10 cellular contexts compared by ENCODE assay signal in the genomic region with DNA sequence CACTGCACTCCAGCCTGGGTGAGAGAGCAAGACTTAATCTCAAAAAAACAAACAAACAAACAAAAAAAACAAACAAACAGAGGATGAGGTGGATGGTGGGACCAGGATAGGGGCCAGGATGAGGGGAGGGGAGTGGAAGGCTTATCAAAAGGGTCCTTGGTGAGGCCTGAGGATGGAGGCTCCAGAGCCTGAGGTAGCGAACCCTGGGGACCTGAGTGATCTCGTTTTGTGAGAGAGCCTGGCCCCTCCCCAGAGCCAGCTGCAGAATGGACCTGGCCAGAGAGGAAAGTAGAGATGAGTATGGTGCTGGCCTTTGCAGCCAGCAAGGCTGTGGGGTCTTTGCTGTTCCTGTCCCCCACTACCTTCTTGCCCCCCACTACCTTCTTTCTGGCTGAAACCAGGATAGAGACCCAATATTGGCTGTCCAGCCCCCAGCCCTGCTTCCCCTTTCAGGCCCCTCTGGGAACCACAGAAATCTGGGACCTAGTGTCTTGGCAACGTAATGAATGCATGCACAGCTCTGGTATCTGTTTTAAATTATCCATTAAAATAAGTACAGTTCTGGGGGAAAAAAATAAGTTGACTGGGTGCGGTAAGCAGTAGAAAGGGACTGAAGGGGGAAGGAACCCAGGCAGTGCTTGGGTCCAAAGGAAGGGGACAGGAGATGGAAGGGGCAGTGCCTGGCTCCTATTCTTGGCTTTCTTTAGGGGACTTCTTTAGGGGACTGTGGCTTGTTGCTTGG. TPM values are rescaled to one million over a fixed set of nuclear protein-coding genes. Genes with fewer than 3 reads are reported as not detected.
A peak's percentile ranks its signal among the peaks of the same experiment; 100 is the strongest.
DNase-seq lines count a peak whose midpoint lies in the region; ATAC-seq, FAIRE-seq and TF ChIP-seq lines count a peak whose summit lies in the region.
"Had no signal": no experiment of that assay in that cellular context is flagged by ENCODE, and none has a peak within 500 bp of the region (broad histone marks: within the 10 kb centered on the region; RNA-seq: fewer than 3 reads in every experiment).

No MANE protein-coding gene starts in this region.

- H3K4me2 ChIP-seq in A549, result peak overlapping the region; percentile 91

- ATAC-seq in A549 (peak; percentile 1; a peak in 5 of 6 replicates), GM21526 (IDR thresholded peaks at IDR 0.05; ENCODE audit: low FRiP score, unreplicated experiment) (no peak)
- no peak for ATAC-seq in natural killer cell treated with Interleukin-12 subunit alpha and Interleukin-12 subunit beta and Interleukin-15 and Interleukin-18, amount 100 ng/mL, for 72 hours

- no peak for FAIRE-seq in A549 (lab: Jason Lieb, UNC)

- H3K27ac Mint-ChIP-seq in IgD-negative memory B cell, result peak overlapping the region in 1 of 3 donors; percentile 97
- peak overlapping the region; percentile 33 to 74 for H3K27ac Mint-ChIP-seq in natural killer cell treated with Interleukin-12 subunit alpha and Interleukin-12 subunit beta and Interleukin-15 and Interleukin-18, amount 100 ng/mL, for 72 hours

- no peak for TF ChIP-seq POLR2A in A549 (IDR thresholded peaks at IDR 0.05; ENCODE audit: low read length)

- H3K27me3 Mint-ChIP-seq in IgD-negative memory B cell, result peaks cover 23% of the 10 kb centered on the region
- peaks cover 18 to 29% of the 10 kb centered on the region in 2 donors for H3K27me3 Mint-ChIP-seq in natural killer cell treated with Interleukin-12 subunit alpha and Interleukin-12 subunit beta and Interleukin-15 and Interleukin-18, amount 100 ng/mL, for 72 hours

- H3K4me1 ChIP-seq in A549, result peaks cover 51% of the 10 kb centered on the region

- POLR2A ChIA-PET in A549 (lab: Yijun Ruan, JAX), result interaction anchor here (0.5 to 4.8 kb wide), 12 partner anchors 8 to 169 kb away, joined by 3 to 108 read pairs (median 4); partner anchors contain the start of genes MEX3A and SMG5

- intact Hi-C loops in dorsolateral prefrontal cortex (cut with DNase I), result no loop called here

- H3K36me3 Mint-ChIP-seq in IgD-negative memory B cell, result no peaks in the 10 kb centered on the region
- no peaks in the 10 kb centered on the region for H3K36me3 Mint-ChIP-seq in natural killer cell treated with Interleukin-12 subunit alpha and Interleukin-12 subunit beta and Interleukin-15 and Interleukin-18, amount 100 ng/mL, for 72 hours

- CTCF ChIA-PET in A549 (lab: Yijun Ruan, JAX), result interaction anchor here (2.0 to 54.8 kb wide), 3 partner anchors 16 to 112 kb away, joined by 9 to 2239 read pairs (median 313); partner anchors contain the start of gene MEX3A

- no peak for TF ChIP-seq RAD21 in A549 (conservative IDR thresholded peaks at IDR 0.05 in 1 of 2, IDR thresholded peaks at IDR 0.05 in 1 of 2)

- TF ChIP-seq CTCF in A549 (IDR thresholded peaks at IDR 0.05) (no peak), dorsolateral prefrontal cortex (IDR thresholded peaks at IDR 0.05 in 54 of 56, conservative IDR thresholded peaks at IDR 0.05 in 2 of 56; ENCODE audit: low read depth in 1 of 56, partially characterized antibody in 56 of 56) (no peak)

- H3K9me3 ChIP-seq in A549, result no peaks in the 10 kb centered on the region

- H3K4me3 Mint-ChIP-seq in IgD-negative memory B cell, result peak overlapping the region in 3 of 4 donors; percentile 5 to 77 (median 7)
- peak overlapping the region; percentile 83 for H3K4me3 Mint-ChIP-seq in natural killer cell treated with Interleukin-12 subunit alpha and Interleukin-12 subunit beta and Interleukin-15 and Interleukin-18, amount 100 ng/mL, for 72 hours

- H3K27ac ChIP-seq in A549 (peak overlapping the region; percentile 95 to 98), dorsolateral prefrontal cortex (peak overlapping the region; percentile 37 to 98 (median 95))

- no peaks in the 10 kb centered on the region for H3K27me3 ChIP-seq in dorsolateral prefrontal cortex

- no peak for TF ChIP-seq EP300 in A549 (IDR thresholded peaks at IDR 0.05)

- H3K4me3 ChIP-seq in A549, result peak overlapping the region; percentile 17; the same call in 1 of the 3 replicates
- H3K4me3 ChIP-seq in dorsolateral prefrontal cortex, result peak overlapping the region in 18 of 59 donors; percentile 75 to 100 (median 98)

- DNase-seq in A549 (ENCODE audit: low read depth in 1 of 2, low spot score in 1 of 2), result no peak
- DNase-seq in dorsolateral prefrontal cortex, result no peak
- DNase-seq in natural killer cell treated with Interleukin-12 subunit alpha and Interleukin-12 subunit beta and Interleukin-15 and Interleukin-18, amount 100 ng/mL, for 72 hours (ENCODE audit: low spot score), result no peak
- no peak for DNase-seq in GM19240 (ENCODE audit: insufficient read length, low spot score)
- DNase-seq in NCI-H2171 (lab: John Stamatoyannopoulos, UW), result no peak
- no peak for DNase-seq in NCI-H2196 (lab: John Stamatoyannopoulos, UW; ENCODE audit: unreplicated experiment)
- DNase-seq: DND-41 had no signal

- peaks cover 9 to 18% (median 14%) of the 10 kb centered on the region in 3 donors for H3K4me1 Mint-ChIP-seq in IgD-negative memory B cell
- H3K4me1 Mint-ChIP-seq in natural killer cell treated with Interleukin-12 subunit alpha and Interleukin-12 subunit beta and Interleukin-15 and Interleukin-18, amount 100 ng/mL, for 72 hours (ENCODE audit: low read depth in 2 of 2), result peaks cover 28 to 40% of the 10 kb centered on the region in 2 donors

- WGBS in A549 (ENCODE audit: missing lambda C conversion rate), result 52% methylated on average over 4 of the region's 4 CpGs

- no peaks in the 10 kb centered on the region for H3K9me3 Mint-ChIP-seq in IgD-negative memory B cell
- H3K9me3 Mint-ChIP-seq in natural killer cell treated with Interleukin-12 subunit alpha and Interleukin-12 subunit beta and Interleukin-15 and Interleukin-18, amount 100 ng/mL, for 72 hours, result no peaks in the 10 kb centered on the region

TF ChIP-seq in A549, 52 proteins besides CTCF, POLR2A, EP300 and RAD21 (continues in another document):
- no peak for TF ChIP-seq RNF2 (IDR thresholded peaks at IDR 0.05; ENCODE audit: borderline replicate concordance, low read depth)
- TF ChIP-seq, protein P1, sequence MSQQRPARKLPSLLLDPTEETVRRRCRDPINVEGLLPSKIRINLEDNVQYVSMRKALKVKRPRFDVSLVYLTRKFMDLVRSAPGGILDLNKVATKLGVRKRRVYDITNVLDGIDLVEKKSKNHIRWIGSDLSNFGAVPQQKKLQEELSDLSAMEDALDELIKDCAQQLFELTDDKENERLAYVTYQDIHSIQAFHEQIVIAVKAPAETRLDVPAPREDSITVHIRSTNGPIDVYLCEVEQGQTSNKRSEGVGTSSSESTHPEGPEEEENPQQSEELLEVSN (IDR thresholded peaks at IDR 0.05; ENCODE audit: borderline replicate concordance, low read depth), result no peak

RNA-seq across cellular contexts. Expression of gene LMNA, which starts 1.1 kb away (rescaled TPM):
- polyA plus RNA-seq in A549 (2011; rRNA removed), result 155 and 214 TPM in 2 replicates
- 353 and 498 TPM in 2 replicates for polyA plus RNA-seq in A549 (2012; cell fraction: cytosol; rRNA removed)
- 1,197 and 1,289 TPM in 2 replicates for polyA plus RNA-seq in A549 (2012; cell fraction: nucleus; rRNA removed)
- polyA plus RNA-seq in A549 (2017; fragmentation: RNase III; extraction: RNeasy Plus Mini Kit Qiagen cat#74134 plus additional on column Dnase treatment), result 286 to 310 TPM (median 288 TPM) in 3 replicates
- polyA minus RNA-seq in A549 (2011; rRNA and poly(A)+ RNA removed), result 151 and 242 TPM in 2 replicates
- 5.7 TPM for polyA plus RNA-seq in IgD-negative memory B cell
- total RNA-seq in dorsolateral prefrontal cortex, result 100 to 1,000 TPM in 10 of 120 experiments, 10 to 100 TPM in 110; 32.8 to 189 (median 59.9) TPM
- 10 to 100 TPM; 21.4 to 67.6 TPM for total RNA-seq in natural killer cell treated with Interleukin-12 subunit alpha and Interleukin-12 subunit beta and Interleukin-15 and Interleukin-18, amount 100 ng/mL, for 72 hours

RNA-seq across cellular contexts. Expression of gene MEX3A, which starts 31.2 kb away (rescaled TPM):
- polyA plus RNA-seq in A549 (2011; rRNA removed) (1.8 and 2.4 TPM in 2 replicates), A549 (2017; fragmentation: RNase III; extraction: RNeasy Plus Mini Kit Qiagen cat#74134 plus additional on column Dnase treatment) (3.3 to 4.9 TPM (median 4.4 TPM) in 3 replicates), IgD-negative memory B cell (0.05 TPM)
- 3.2 and 3.9 TPM in 2 replicates for polyA plus RNA-seq in A549 (2012; cell fraction: cytosol; rRNA removed)
- 2.2 and 3.9 TPM in 2 replicates for polyA plus RNA-seq in A549 (2012; cell fraction: nucleus; rRNA removed)
- polyA minus RNA-seq in A549 (2011; rRNA and poly(A)+ RNA removed), result 2.4 and 2.8 TPM in 2 replicates
- 1 to 10 TPM in 84 of 120 experiments, under 1 TPM in 36; 0.44 to 4.6 (median 1.3) TPM for total RNA-seq in dorsolateral prefrontal cortex
- under 1 TPM; 0.06 to 0.07 TPM for total RNA-seq in natural killer cell treated with Interleukin-12 subunit alpha and Interleukin-12 subunit beta and Interleukin-15 and Interleukin-18, amount 100 ng/mL, for 72 hours

RNA-seq across cellular contexts. Expression of gene SEMA4A, which starts 40.0 kb away (rescaled TPM):
- polyA plus RNA-seq in A549 (2011; rRNA removed) (0.27 and 0.37 TPM in 2 replicates), A549 (2017; fragmentation: RNase III; extraction: RNeasy Plus Mini Kit Qiagen cat#74134 plus additional on column Dnase treatment) (0.04 to 0.09 TPM (median 0.07 TPM) in 3 replicates), IgD-negative memory B cell (11.0 TPM)
- 0.06 and 0.07 TPM in 2 replicates for polyA plus RNA-seq in A549 (2012; cell fraction: cytosol; rRNA removed)
- polyA plus RNA-seq in A549 (2012; cell fraction: nucleus; rRNA removed), result 0.49 and 0.66 TPM in 2 replicates
- 0.58 and 0.78 TPM in 2 replicates for polyA minus RNA-seq in A549 (2011; rRNA and poly(A)+ RNA removed)
- total RNA-seq in dorsolateral prefrontal cortex, result 10 to 100 TPM; 10.4 to 48.3 (median 27.5) TPM
- total RNA-seq in natural killer cell treated with Interleukin-12 subunit alpha and Interleukin-12 subunit beta and Interleukin-15 and Interleukin-18, amount 100 ng/mL, for 72 hours, result 10 to 100 TPM in 1 of 2 donors, 1 to 10 TPM in 1; 3.9 to 16.6 TPM

RNA-seq across cellular contexts. Expression of gene RAB25, which starts 52.5 kb away (rescaled TPM):
- polyA plus RNA-seq in A549 (2011; rRNA removed) (0.11 TPM in 1 of 2 replicates, not detected in the other), A549 (2017; fragmentation: RNase III; extraction: RNeasy Plus Mini Kit Qiagen cat#74134 plus additional on column Dnase treatment) (not detected in 3 replicates), IgD-negative memory B cell (2.9 TPM)
- 0.10 and 0.34 TPM in 2 replicates for polyA plus RNA-seq in A549 (2012; cell fraction: cytosol; rRNA removed)
- 0.40 and 0.49 TPM in 2 replicates for polyA plus RNA-seq in A549 (2012; cell fraction: nucleus; rRNA removed)
- not detected in 2 replicates for polyA minus RNA-seq in A549 (2011; rRNA and poly(A)+ RNA removed)
- 1 to 10 TPM in 44 of 120 experiments, under 1 TPM in 36, not detected in 40; 0.44 to 3.3 (median 1.0) TPM for total RNA-seq in dorsolateral prefrontal cortex
- total RNA-seq in natural killer cell treated with Interleukin-12 subunit alpha and Interleukin-12 subunit beta and Interleukin-15 and Interleukin-18, amount 100 ng/mL, for 72 hours, result not detected
- total RNA-seq: cerebellum had no signal

RNA-seq across cellular contexts. Expression of gene LAMTOR2, which starts 58.9 kb away (rescaled TPM):
- polyA plus RNA-seq in A549 (2011; rRNA removed) (63.0 and 71.4 TPM in 2 replicates), A549 (2017; fragmentation: RNase III; extraction: RNeasy Plus Mini Kit Qiagen cat#74134 plus additional on column Dnase treatment) (151 to 171 TPM (median 166 TPM) in 3 replicates), IgD-negative memory B cell (159 TPM)
- 203 and 211 TPM in 2 replicates for polyA plus RNA-seq in A549 (2012; cell fraction: cytosol; rRNA removed)
- 78.2 and 83.5 TPM in 2 replicates for polyA plus RNA-seq in A549 (2012; cell fraction: nucleus; rRNA removed)
- polyA minus RNA-seq in A549 (2011; rRNA and poly(A)+ RNA removed), result 47.1 and 58.2 TPM in 2 replicates
- total RNA-seq in dorsolateral prefrontal cortex, result 10 to 100 TPM; 26.8 to 59.6 (median 43.5) TPM
- total RNA-seq in natural killer cell treated with Interleukin-12 subunit alpha and Interleukin-12 subunit beta and Interleukin-15 and Interleukin-18, amount 100 ng/mL, for 72 hours, result 10 to 100 TPM; 34.0 to 35.6 TPM

Comparison
In these comparisons a context has a peak if more than half of its experiments do, and no peak if none do; other contexts are left out.
1. ATAC-seq: peak in A549 (2 of 2); none in natural killer cell treated with Interleukin-12 subunit alpha and Interleukin-12 subunit beta and Interleukin-15 and Interleukin-18, amount 100 ng/mL, for 72 hours (0 of 2) and GM21526 (single experiment).